Comparison of ENCODE assay signal across 20 cellular contexts in the genomic region with DNA sequence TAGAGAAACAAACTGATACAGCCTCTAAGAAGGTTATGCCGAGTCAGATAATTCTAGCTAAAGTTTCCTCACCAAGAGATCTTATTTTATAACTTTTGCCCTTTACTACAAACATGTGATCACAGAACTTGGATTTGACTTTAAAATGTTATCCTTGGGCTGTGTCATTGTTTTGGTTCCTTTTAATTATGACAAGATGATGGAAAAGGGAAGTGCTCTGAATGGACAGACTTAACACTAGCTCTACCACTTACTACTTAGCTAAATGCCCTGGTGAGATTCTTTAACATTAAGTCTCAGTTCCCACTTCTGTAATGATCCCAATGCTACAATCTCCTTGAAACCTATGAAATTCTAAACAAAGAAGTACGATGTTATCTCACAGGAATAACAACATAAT.
DNase-seq lines count a peak whose midpoint lies in the region; ATAC-seq and TF ChIP-seq lines count a peak whose summit lies in the region.
"Had no signal": no experiment of that assay in that cellular context is flagged by ENCODE, and none has a peak within 500 bp of the region (broad histone marks: within the 10 kb centered on the region; RNA-seq: fewer than 3 reads in every experiment).

No MANE protein-coding gene starts in this region.

- H3K23ac ChIP-seq in mesenchymal stem cell (ENCODE audit: low read length in 2 of 2): no peak overlapping the region

- peak overlapping the region; percentile 50 for H3K9ac ChIP-seq in mesenchymal stem cell (ENCODE audit: low read length)
- H3K9ac ChIP-seq: parathyroid adenoma had no signal

- no peak overlapping the region for H4K8ac ChIP-seq in mesenchymal stem cell (ENCODE audit: low read length)

- H3K4me1 Mint-ChIP-seq in HFFc6 (ENCODE audit: low read depth): peaks cover 45% of the 10 kb centered on the region
- H3K4me1 Mint-ChIP-seq: activated naive CD4-positive, alpha-beta T cell treated with anti-CD3 and anti-CD28 coated beads, Interleukin-2, amount 10 ng/mL, durations not matched to agents 7 days and 5 days; naive B cell had no signal

- peaks cover 0 to 6% of the 10 kb centered on the region in 2 experiments for H3K36me3 ChIP-seq in mesenchymal stem cell (ENCODE audit: control insufficient read depth in 1 of 2, insufficient read depth in 2 of 2, low read depth in 1 of 2, low read length in 2 of 2)
- H3K36me3 ChIP-seq: ascending aorta, vagina had no signal

- no peaks in the 10 kb centered on the region for H3K9me3 Mint-ChIP-seq in HFFc6
- H3K9me3 Mint-ChIP-seq: activated naive CD4-positive, alpha-beta T cell treated with anti-CD3 and anti-CD28 coated beads, Interleukin-2, amount 10 ng/mL, durations not matched to agents 7 days and 5 days had no signal

- DNase-seq in CD1c-positive myeloid dendritic cell (ENCODE audit: extremely low spot score) (peak; percentile 75), HFFc6 (no peak), OCI-M1 (lab: John Stamatoyannopoulos, UW) (peak; percentile 61), mesenchymal stem cell (peak; percentile 4), DMS79 treated with DMSO at 0.1 percent for 48 hours (lab: John Stamatoyannopoulos, UW) (no peak), kidney glomerular epithelial cell (lab: John Stamatoyannopoulos, UW) (no peak), Right ventricle myocardium superior (no peak), NCI-H345 (lab: John Stamatoyannopoulos, UW) (no peak)
- DNase-seq: activated CD4-positive, alpha-beta T cell treated with anti-CD3 and anti-CD28 coated beads, Interleukin-2, amount 50 U/mL, for 1 hour; activated naive CD4-positive, alpha-beta T cell treated with anti-CD3 and anti-CD28 coated beads, Interleukin-2, amount 10 ng/mL, durations not matched to agents 7 days and 5 days; effector CD8-positive, alpha-beta T cell; islet precursor cell; MM.1S; naive B cell; NCI-H2029 treated with DMSO at 0.1 percent for 48 hours; NCI-H510A treated with DMSO at 0.1 percent for 48 hours had no signal

- H3K27ac Mint-ChIP-seq in HFFc6: peak overlapping the region; percentile 44
- H3K27ac Mint-ChIP-seq: activated naive CD4-positive, alpha-beta T cell treated with anti-CD3 and anti-CD28 coated beads, Interleukin-2, amount 10 ng/mL, durations not matched to agents 7 days and 5 days; naive B cell had no signal

- no peak overlapping the region for H3K18ac ChIP-seq in mesenchymal stem cell (ENCODE audit: low read depth in 1 of 2, low read length in 2 of 2)

- H3K9me3 ChIP-seq in mesenchymal stem cell (ENCODE audit: control insufficient read depth, low read length): peaks cover 1% of the 10 kb centered on the region
- H3K9me3 ChIP-seq: ascending aorta, vagina had no signal

- H3K27ac ChIP-seq in mesenchymal stem cell (ENCODE audit: low read length, poor library complexity, severe bottlenecking): no peak overlapping the region
- H3K27ac ChIP-seq: hepatocyte, parathyroid adenoma, vagina had no signal

- intact Hi-C loops in Right ventricle myocardium superior (cut with DNase I): no loop called here

- TF ChIP-seq CTCF in HFFc6 (IDR thresholded peaks at IDR 0.05): no peak

- H4K91ac ChIP-seq in mesenchymal stem cell (ENCODE audit: low read length): no peak overlapping the region

- H3K4me3 ChIP-seq in mesenchymal stem cell (ENCODE audit: insufficient read depth in 1 of 2, low read depth in 1 of 2, low read length in 2 of 2): no peak overlapping the region
- H3K4me3 ChIP-seq: ascending aorta, hepatocyte, vagina had no signal

- H2BK120ac ChIP-seq in mesenchymal stem cell (ENCODE audit: low read depth, low read length): no peak overlapping the region

- H3K36me3 Mint-ChIP-seq in HFFc6 (ENCODE audit: low read depth): peaks cover 13% of the 10 kb centered on the region

- H3K79me1 ChIP-seq in mesenchymal stem cell (replicated peaks; ENCODE audit: low read length, poor library complexity, severe bottlenecking): no peaks in the 10 kb centered on the region

- H3K14ac ChIP-seq in mesenchymal stem cell (ENCODE audit: low read length in 2 of 2): no peak overlapping the region

- WGBS in mesenchymal stem cell: no CpG with 5 or more reads among the region's 2 CpGs

- no peak overlapping the region for H2AFZ ChIP-seq in mesenchymal stem cell (ENCODE audit: low read depth, low read length)
- H2AFZ ChIP-seq: hepatocyte, parathyroid adenoma had no signal

- H2BK5ac ChIP-seq in mesenchymal stem cell (ENCODE audit: low read depth, low read length, poor library complexity, severe bottlenecking): no peak overlapping the region

- H3K4me3 Mint-ChIP-seq in HFFc6: no peak overlapping the region
- H3K4me3 Mint-ChIP-seq: activated naive CD4-positive, alpha-beta T cell treated with anti-CD3 and anti-CD28 coated beads, Interleukin-2, amount 10 ng/mL, durations not matched to agents 7 days and 5 days; naive B cell had no signal

- no peak for ATAC-seq in Right ventricle myocardium superior (ENCODE audit: poor library complexity)

- no peak overlapping the region for H2AK5ac ChIP-seq in mesenchymal stem cell (ENCODE audit: low read length, severe bottlenecking)

- no peak overlapping the region for H2BK12ac ChIP-seq in mesenchymal stem cell (ENCODE audit: low read length in 2 of 2)

- H3K4me2 ChIP-seq in mesenchymal stem cell (ENCODE audit: low read length, poor library complexity, severe bottlenecking): no peak overlapping the region
- H3K4me2 ChIP-seq: hepatocyte had no signal

- no peaks in the 10 kb centered on the region for H3K27me3 ChIP-seq in mesenchymal stem cell (ENCODE audit: control insufficient read depth in 1 of 2, insufficient read depth in 1 of 2, low read length in 2 of 2)
- H3K27me3 ChIP-seq: ascending aorta, hepatocyte, vagina had no signal

- no peaks in the 10 kb centered on the region for H3K4me1 ChIP-seq in mesenchymal stem cell (ENCODE audit: control insufficient read depth, insufficient read depth, low read depth, low read length)
- H3K4me1 ChIP-seq: parathyroid adenoma, vagina had no signal

- no peak overlapping the region for H3K4ac ChIP-seq in mesenchymal stem cell (ENCODE audit: low read depth in 1 of 2, low read length in 2 of 2)

- no peaks in the 10 kb centered on the region for H3K27me3 Mint-ChIP-seq in HFFc6 (ENCODE audit: insufficient read depth)
- H3K27me3 Mint-ChIP-seq: activated naive CD4-positive, alpha-beta T cell treated with anti-CD3 and anti-CD28 coated beads, Interleukin-2, amount 10 ng/mL, durations not matched to agents 7 days and 5 days; naive B cell had no signal

- no peak overlapping the region for H2BK15ac ChIP-seq in mesenchymal stem cell (ENCODE audit: low read depth, poor library complexity, severe bottlenecking)

Comparison
In these comparisons a context has a peak if more than half of its experiments do, and no peak if none do; other contexts are left out.
1. DNase-seq: peak in CD1c-positive myeloid dendritic cell (single experiment), OCI-M1 (single experiment) and mesenchymal stem cell (single experiment); none in HFFc6 (single experiment), DMS79 treated with DMSO at 0.1 percent for 48 hours (single experiment), kidney glomerular epithelial cell (single experiment), Right ventricle myocardium superior (single experiment) and NCI-H345 (single experiment).